Comparison of ENCODE assay signal across 25 cellular contexts in genomic region chr21:17727361-17727760, GRCh38.
"Had no signal": no experiment of that assay in that cellular context is flagged by ENCODE, and none has a peak within 500 bp of the region (broad histone marks: within the 10 kb centered on the region; RNA-seq: fewer than 3 reads in every experiment).

No MANE protein-coding gene starts in this region.

- H3K27ac ChIP-seq: stomach, suprapubic skin, testis, thoracic aorta, thyroid gland, tibial artery, tibial nerve, transverse colon, upper lobe of left lung, upper lobe of right lung, uterus, vagina had no signal

- H3K9me3 ChIP-seq: stomach, suprapubic skin, testis, thoracic aorta, thyroid gland, tibial artery, tibial nerve, transverse colon, upper lobe of left lung, upper lobe of right lung, uterus, vagina had no signal

- H3K4me1 ChIP-seq: stomach, testis, thyroid gland, transverse colon, upper lobe of right lung, uterus, vagina had no signal

- H3K27me3 ChIP-seq: stomach, suprapubic skin, testis, thyroid gland, tibial artery, tibial nerve, transverse colon, upper lobe of left lung, upper lobe of right lung, uterus, vagina had no signal

- H3K36me3 ChIP-seq: stomach, suprapubic skin, thoracic aorta, thyroid gland, tibial artery, tibial nerve, transverse colon, upper lobe of left lung, upper lobe of right lung, uterus, vagina had no signal

- ATAC-seq: stimulated activated effector memory CD8-positive, alpha-beta T cell treated with anti-CD3 and anti-CD28 coated beads, Interleukin-12 subunit alpha, Interleukin-12 subunit beta, amount 100 ng/mL, for 72 hours; stimulated activated memory B cell treated with anti-CD40 and anti-IgM and Interleukin-4, amounts not matched to agents 10 μg/mL and 1 μg/mL and 100 μg/mL, for 72 hours; stimulated activated naive B cell treated with anti-CD40 and anti-IgM and Interleukin-4, amounts not matched to agents 10 μg/mL and 1 μg/mL and 100 μg/mL, for 72 hours; stimulated activated naive CD8-positive, alpha-beta T cell treated with anti-CD3 and anti-CD28 coated beads, Interleukin-15, amount 100 ng/mL, for 72 hours; stimulated activated naive CD8-positive, alpha-beta T cell treated with anti-CD3 and anti-CD28 coated beads, Interleukin-15, Interleukin-2, amounts not matched to agents 100 U/mL and 50 U/mL, for 24 hours; upper lobe of right lung had no signal

- DNase-seq: stimulated activated CD4-positive, alpha-beta T cell treated with anti-CD3 and anti-CD28 coated beads, Interleukin-2, amount 100 ng/mL, for 48 hours; stimulated activated CD4-positive, alpha-beta T cell treated with anti-CD3 and anti-CD28 coated beads, Interleukin-4, amount 100 ng/mL, for 1 hour; stimulated activated CD4-positive, alpha-beta T cell treated with anti-CD3 and anti-CD28 coated beads, Interleukin-4, amount 100 ng/mL, for 24 hours; stimulated activated CD4-positive, alpha-beta T cell treated with anti-CD3 and anti-CD28 coated beads, Interleukin-4, amount 100 ng/mL, for 4 hours; stimulated activated CD8-positive, alpha-beta memory T cell treated with anti-CD3 and anti-CD28 coated beads, Interleukin-4, amount 100 ng/mL, for 48 hours; stimulated activated naive B cell treated with anti-CD40 and anti-IgM and Interleukin-4, amounts not matched to agents 10 μg/mL and 1 μg/mL and 100 μg/mL, for 72 hours; stimulated activated naive CD4-positive, alpha-beta T cell; stimulated activated naive CD4-positive, alpha-beta T cell treated with Interleukin-2 at 50 U/mL for 16 hours; stimulated activated naive CD8-positive, alpha-beta T cell treated with anti-CD3 and anti-CD28 coated beads, Interleukin-15, amount 100 ng/mL, for 72 hours; stimulated activated naive CD8-positive, alpha-beta T cell treated with anti-CD3 and anti-CD28 coated beads, Interleukin-15, Interleukin-2, amounts not matched to agents 100 U/mL and 50 U/mL, for 24 hours; stomach; substantia nigra; testis; tibial artery; transverse colon; upper lobe of right lung; uterus had no signal

- H3K4me3 ChIP-seq: stomach, suprapubic skin, testis, thoracic aorta, thyroid gland, tibial artery, tibial nerve, transverse colon, upper lobe of left lung, upper lobe of right lung, uterus, vagina had no signal
